24 cellular contexts compared by ENCODE assay signal in the genomic region with DNA sequence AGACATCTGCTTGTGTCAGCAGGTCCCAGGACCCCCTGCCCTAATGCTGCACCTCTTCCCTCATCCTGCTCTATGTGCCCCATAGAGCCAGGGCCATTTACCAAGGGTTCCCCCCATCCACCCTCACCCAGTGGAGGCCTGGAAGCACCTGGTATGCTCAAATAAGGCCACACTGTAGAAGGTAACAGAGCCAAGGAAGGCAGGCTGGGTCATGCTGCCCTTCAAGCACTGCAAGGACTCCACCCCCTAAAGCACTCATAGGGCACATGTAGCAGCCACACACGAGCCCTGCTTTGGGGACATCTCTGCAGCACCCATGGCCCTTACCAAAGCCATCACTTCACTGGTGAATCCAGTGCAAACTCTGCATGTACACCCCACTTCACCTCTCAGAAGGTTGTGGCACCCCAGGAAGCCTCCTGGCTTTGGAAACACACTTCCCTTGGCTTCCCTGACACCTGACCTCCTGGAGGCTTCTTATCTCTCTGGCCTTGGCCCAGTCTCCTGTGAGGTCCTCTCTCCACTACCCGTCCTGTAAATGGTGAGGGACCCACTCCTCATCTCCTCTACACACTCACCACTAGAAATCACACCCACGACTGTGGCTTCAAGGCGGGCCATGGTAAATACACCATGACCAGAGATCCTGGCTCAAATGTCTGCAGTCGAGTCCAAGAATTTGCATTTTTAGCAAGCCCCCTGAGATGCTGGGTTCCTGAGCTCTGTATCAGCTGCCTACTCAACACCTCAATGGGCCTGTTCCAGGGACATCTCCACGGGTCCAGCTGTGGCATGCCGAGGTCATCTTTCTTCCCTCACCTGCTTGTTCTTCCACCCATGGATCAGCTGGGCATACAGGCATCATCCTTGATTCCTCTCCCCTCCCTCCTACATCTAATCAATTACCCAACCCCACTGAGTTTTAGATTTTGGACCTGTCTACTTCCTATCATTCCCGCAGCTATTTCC.
A peak's percentile ranks its signal among the peaks of the same experiment; 100 is the strongest.
DNase-seq lines count a peak whose midpoint lies in the region; ATAC-seq, FAIRE-seq and TF ChIP-seq lines count a peak whose summit lies in the region.
"Had no signal": no experiment of that assay in that cellular context is flagged by ENCODE, and none has a peak within 500 bp of the region (broad histone marks: within the 10 kb centered on the region; RNA-seq: fewer than 3 reads in every experiment).

No MANE protein-coding gene starts in this region.

- peak; percentile 42 for ATAC-seq in left ventricle myocardium superior
- no peak for ATAC-seq in naive thymus-derived CD8-positive, alpha-beta T cell
- no peak for ATAC-seq in HG03439 (IDR thresholded peaks at IDR 0.05; ENCODE audit: unreplicated experiment)
- ATAC-seq: activated CD4-positive, CD25-positive, alpha-beta regulatory T cell treated with anti-CD3 and anti-CD28 coated beads, Interleukin-2, amount 50 U/mL, for 24 hours; natural killer cell treated with Interleukin-12 subunit alpha and Interleukin-12 subunit beta and Interleukin-15 and Interleukin-18, amount 100 ng/mL, for 72 hours; SK-N-SH treated with all-trans-retinoic acid at 6 μM for 48 hours had no signal

- no peak for FAIRE-seq in GM19239 (lab: Jason Lieb, UNC)

- no peaks in the 10 kb centered on the region for H3K27me3 ChIP-seq in right atrium auricular region
- no peaks in the 10 kb centered on the region for H3K27me3 ChIP-seq in esophagus (ENCODE audit: control insufficient read depth in 1 of 2, insufficient read depth in 2 of 2, low read length in 2 of 2)

- no peak overlapping the region for H3K4me3 ChIP-seq in right atrium auricular region
- no peak overlapping the region for H3K4me3 ChIP-seq in esophagus (ENCODE audit: low read depth in 1 of 2, low read length in 2 of 2)
- H3K4me3 ChIP-seq: heart left ventricle had no signal

- POLR2A ChIA-PET in naive thymus-derived CD8-positive, alpha-beta T cell (lab: Charles Lee): interaction anchor here (1.1 kb wide), 1 partner anchor 28 kb away, joined by 3 read pairs; no protein-coding TSS in a partner anchor

- H3K27ac ChIP-seq in right atrium auricular region (no peak overlapping the region), esophagus (ENCODE audit: low read depth in 2 of 2, low read length in 1 of 2) (peak overlapping the region; percentile 55 to 69)
- H3K27ac ChIP-seq: HL-60, parathyroid adenoma had no signal

- peak overlapping the region in 4 of 10 donors; percentile 2 to 74 (median 6) for H3K4me3 Mint-ChIP-seq in naive thymus-derived CD8-positive, alpha-beta T cell
- H3K4me3 Mint-ChIP-seq in activated T-cell treated with anti-CD3 and anti-CD28 coated beads, Interleukin-2, amount 50 U/mL, for 24 hours: no peak overlapping the region
- H3K4me3 Mint-ChIP-seq: HFFc6; IgD-negative memory B cell; immature natural killer cell; natural killer cell treated with Interleukin-12 subunit alpha and Interleukin-12 subunit beta and Interleukin-15 and Interleukin-18, amount 100 ng/mL, for 72 hours had no signal

- peaks cover 0 to 41% of the 10 kb centered on the region in 2 donors for H3K4me1 ChIP-seq in right atrium auricular region
- H3K4me1 ChIP-seq in esophagus (ENCODE audit: control insufficient read depth in 2 of 2, insufficient read depth in 2 of 2, low read length in 1 of 2): peaks cover 9 to 23% of the 10 kb centered on the region in 2 donors

- intact Hi-C loops in left ventricle myocardium superior (cut with micrococcal nuclease): no loop called here

- H3K9me3 Mint-ChIP-seq in naive thymus-derived CD8-positive, alpha-beta T cell: no peaks in the 10 kb centered on the region
- H3K9me3 Mint-ChIP-seq in activated T-cell treated with anti-CD3 and anti-CD28 coated beads, Interleukin-2, amount 50 U/mL, for 24 hours: no peaks in the 10 kb centered on the region
- H3K9me3 Mint-ChIP-seq: HFFc6, IgD-negative memory B cell, immature natural killer cell had no signal

- no peak for TF ChIP-seq CTCF in right atrium auricular region (IDR thresholded peaks at IDR 0.05)

- H3K9me3 ChIP-seq in right atrium auricular region: no peaks in the 10 kb centered on the region
- H3K9me3 ChIP-seq in esophagus (ENCODE audit: control insufficient read depth in 2 of 2, insufficient read depth in 1 of 2, low read depth in 1 of 2, low read length in 1 of 2): no peaks in the 10 kb centered on the region
- H3K9me3 ChIP-seq: heart left ventricle had no signal

- H3K27ac Mint-ChIP-seq in naive thymus-derived CD8-positive, alpha-beta T cell: peak overlapping the region in 9 of 10 donors; percentile 29 to 96 (median 63)
- H3K27ac Mint-ChIP-seq in activated T-cell treated with anti-CD3 and anti-CD28 coated beads, Interleukin-2, amount 50 U/mL, for 24 hours: no peak overlapping the region
- H3K27ac Mint-ChIP-seq: HFFc6, IgD-negative memory B cell, immature natural killer cell had no signal

- no peak for DNase-seq in left ventricle myocardium superior
- no peak for DNase-seq in right atrium auricular region (ENCODE audit: low spot score)
- no peak for DNase-seq in naive thymus-derived CD8-positive, alpha-beta T cell
- DNase-seq in GM19239 (ENCODE audit: insufficient read length, low spot score): no peak
- no peak for DNase-seq in hepatic stellate cell (ENCODE audit: low spot score)
- DNase-seq in activated T-cell treated with anti-CD3 and anti-CD28 coated beads, Interleukin-2, amount 50 U/mL, for 24 hours: no peak
- DNase-seq: activated effector memory CD4-positive, alpha-beta T cell treated with Interleukin-2 at 50 U/mL for 16 hours; amygdala; central memory CD4-positive, alpha-beta T cell; heart left ventricle; HFFc6; immature natural killer cell; NCI-H187; NK-92 treated with Interleukin-12 subunit alpha and Interleukin-12 subunit beta, amount 100 ng/mL, for 24 hours; stimulated activated CD4-positive, alpha-beta T cell treated with anti-CD3 and anti-CD28 coated beads, Interleukin-2, amount 100 ng/mL, for 48 hours; T1000 had no signal

- 81 to 82% methylated on average over 8 of the region's 8 CpGs for WGBS in esophagus, 2 donors

- H3K36me3 ChIP-seq in right atrium auricular region (no peaks in the 10 kb centered on the region), esophagus (ENCODE audit: control insufficient read depth in 2 of 2, insufficient read depth in 2 of 2, low read length in 1 of 2) (no peaks in the 10 kb centered on the region)
- H3K36me3 ChIP-seq: heart left ventricle had no signal

- H3K36me3 Mint-ChIP-seq in naive thymus-derived CD8-positive, alpha-beta T cell: peaks cover 2 to 6% (median 6%) of the 10 kb centered on the region in 3 donors
- peaks cover 9% of the 10 kb centered on the region for H3K36me3 Mint-ChIP-seq in activated T-cell treated with anti-CD3 and anti-CD28 coated beads, Interleukin-2, amount 50 U/mL, for 24 hours (ENCODE audit: low read depth)
- H3K36me3 Mint-ChIP-seq: natural killer cell treated with Interleukin-12 subunit alpha and Interleukin-12 subunit beta and Interleukin-15 and Interleukin-18, amount 100 ng/mL, for 72 hours had no signal

- H3K4me1 Mint-ChIP-seq in naive thymus-derived CD8-positive, alpha-beta T cell: peaks cover 39 to 88% (median 84%) of the 10 kb centered on the region in 4 donors
- peaks cover 73% of the 10 kb centered on the region for H3K4me1 Mint-ChIP-seq in activated T-cell treated with anti-CD3 and anti-CD28 coated beads, Interleukin-2, amount 50 U/mL, for 24 hours (ENCODE audit: low read depth)

- peaks cover 0 to 12% (median 0%) of the 10 kb centered on the region in 5 donors for H3K27me3 Mint-ChIP-seq in naive thymus-derived CD8-positive, alpha-beta T cell
- H3K27me3 Mint-ChIP-seq in activated T-cell treated with anti-CD3 and anti-CD28 coated beads, Interleukin-2, amount 50 U/mL, for 24 hours: no peaks in the 10 kb centered on the region

Comparison
In these comparisons a context has a peak if more than half of its experiments do, and no peak if none do; other contexts are left out.
1. H3K27ac ChIP-seq: peak in esophagus (2 of 2); none in right atrium auricular region (0 of 2).